8 cellular contexts compared by ENCODE assay signal in genomic region chr10:12041766-12042408, GRCh38. TPM values are rescaled to one million over a fixed set of nuclear protein-coding genes. Genes with fewer than 3 reads are reported as not detected.
A peak's percentile ranks its signal among the peaks of the same experiment; 100 is the strongest.
DNase-seq lines count a peak whose midpoint lies in the region; ATAC-seq, FAIRE-seq and TF ChIP-seq lines count a peak whose summit lies in the region.

No MANE protein-coding gene starts in this region.

- no peaks in the 10 kb centered on the region for H3K36me3 Mint-ChIP-seq in activated T-cell treated with anti-CD3 and anti-CD28 coated beads, Interleukin-2, amount 50 U/mL, for 4 hours (ENCODE audit: insufficient read depth)

- no peak for TF ChIP-seq CTCF in foreskin fibroblast (IDR thresholded peaks at IDR 0.05; ENCODE audit: low read depth, low read length)

- no peaks in the 10 kb centered on the region for H3K27me3 Mint-ChIP-seq in activated T-cell treated with anti-CD3 and anti-CD28 coated beads, Interleukin-2, amount 50 U/mL, for 4 hours (ENCODE audit: low read depth)

- H3K4me3 Mint-ChIP-seq in activated T-cell treated with anti-CD3 and anti-CD28 coated beads, Interleukin-2, amount 50 U/mL, for 4 hours = peak overlapping the region; percentile 97

- H3K4me3 ChIP-seq in foreskin fibroblast (ENCODE audit: low read depth in 1 of 2, low read length in 2 of 2) = peak overlapping the region; percentile 94 to 96

- peaks cover 35% of the 10 kb centered on the region for H3K4me1 Mint-ChIP-seq in activated T-cell treated with anti-CD3 and anti-CD28 coated beads, Interleukin-2, amount 50 U/mL, for 4 hours (ENCODE audit: low read depth)

- FAIRE-seq in frontal cortex (lab: Jason Lieb, UNC) = no peak

- intact Hi-C loops in posterior vena cava (cut with DNase I) = no loop called here

- peak; percentile 21 to 24 for ATAC-seq in activated CD4-positive, CD25-positive, alpha-beta regulatory T cell treated with anti-CD3 and anti-CD28 coated beads, Interleukin-2, amount 50 U/mL, for 24 hours
- ATAC-seq in activated T-cell treated with anti-CD3 and anti-CD28 coated beads, Interleukin-2, amount 50 U/mL, for 4 hours = peak; percentile 21 to 22
- ATAC-seq in GM18868 (IDR thresholded peaks at IDR 0.05; ENCODE audit: unreplicated experiment) = no peak

- DNase-seq in activated CD4-positive, CD25-positive, alpha-beta regulatory T cell treated with anti-CD3 and anti-CD28 coated beads, Interleukin-2, amount 50 U/mL, for 72 hours = no peak
- peak; percentile 26 for DNase-seq in LHCN-M2 (ENCODE audit: low read depth)
- no peak for DNase-seq in activated T-cell treated with anti-CD3 and anti-CD28 coated beads, Interleukin-2, amount 50 U/mL, for 4 hours
- DNase-seq in foreskin fibroblast = peak; percentile 16 to 54
- peak; percentile 85 for DNase-seq in posterior vena cava (ENCODE audit: low spot score)
- DNase-seq in frontal cortex (ENCODE audit: low spot score in 2 of 2) = no peak

- no peaks in the 10 kb centered on the region for H3K9me3 Mint-ChIP-seq in activated T-cell treated with anti-CD3 and anti-CD28 coated beads, Interleukin-2, amount 50 U/mL, for 4 hours

RNA-seq across cellular contexts. Expression of gene UPF2, which starts 0.7 kb away (rescaled TPM):
- total RNA-seq in LHCN-M2 (2014; rRNA removed) = 13.1 and 15.8 TPM in 2 replicates
- polyA plus RNA-seq in LHCN-M2 (2012) = 6.0 TPM
- total RNA-seq in activated T-cell treated with anti-CD3 and anti-CD28 coated beads, Interleukin-2, amount 50 U/mL, for 4 hours = 10 to 100 TPM; 26.1 to 31.0 (median 30.3) TPM
- 10 to 100 TPM; 15.3 to 19.5 TPM for total RNA-seq in posterior vena cava
- total RNA-seq in frontal cortex = 24.1 TPM

RNA-seq across cellular contexts. Expression of gene DHTKD1, which starts 26.9 kb away (rescaled TPM):
- total RNA-seq in LHCN-M2 (2014; rRNA removed) (8.8 and 10.1 TPM in 2 replicates), posterior vena cava (10 to 100 TPM; 11.0 to 12.5 TPM), frontal cortex (80.7 TPM)
- polyA plus RNA-seq in LHCN-M2 (2012) = 4.8 TPM
- 1 to 10 TPM; 5.7 to 7.4 (median 6.1) TPM for total RNA-seq in activated T-cell treated with anti-CD3 and anti-CD28 coated beads, Interleukin-2, amount 50 U/mL, for 4 hours

Comparison
In these comparisons a context has a peak if more than half of its experiments do, and no peak if none do; other contexts are left out.
1. DNase-seq: peak in LHCN-M2 (single experiment), foreskin fibroblast (2 of 2) and posterior vena cava (single experiment); none in activated CD4-positive, CD25-positive, alpha-beta regulatory T cell treated with anti-CD3 and anti-CD28 coated beads, Interleukin-2, amount 50 U/mL, for 72 hours (single experiment), activated T-cell treated with anti-CD3 and anti-CD28 coated beads, Interleukin-2, amount 50 U/mL, for 4 hours (single experiment) and frontal cortex (0 of 2).